Comparison of ENCODE assay signal across 8 cellular contexts in genomic region chr17:60526726-60527125, GRCh38. TPM values are rescaled to one million over a fixed set of nuclear protein-coding genes. Genes with fewer than 3 reads are reported as not detected.
DNase-seq lines count a peak whose midpoint lies in the region; ATAC-seq, FAIRE-seq and TF ChIP-seq lines count a peak whose summit lies in the region.

No MANE protein-coding gene starts in this region.

- peak overlapping the region; percentile 99 for H3K27ac ChIP-seq in left ventricle myocardium inferior (replicated peaks)
- peak overlapping the region; percentile 93 for H3K27ac ChIP-seq in GM12878 (ENCODE audit: control insufficient read depth, insufficient read depth)
- peak overlapping the region; percentile 99 for H3K27ac ChIP-seq in uterus

- ATAC-seq in Right ventricle myocardium inferior (no peak), GM12878 (no peak), HG03139 (IDR thresholded peaks at IDR 0.05; ENCODE audit: unreplicated experiment) (no peak)

- H3K79me2 ChIP-seq in GM12878 (ENCODE audit: control insufficient read depth, insufficient read depth, low read length): peaks cover 55% of the 10 kb centered on the region

- TF ChIP-seq CTCF in left ventricle myocardium inferior (IDR thresholded peaks at IDR 0.05; ENCODE audit: borderline replicate concordance) (no peak), GM12878 (IDR thresholded peaks at IDR 0.05 in 2 of 3, conservative IDR thresholded peaks at IDR 0.05 in 1 of 3; ENCODE audit: control insufficient read depth in 2 of 3, extremely low read depth in 1 of 3, insufficient read depth in 1 of 3, low read depth in 3 of 3, low read length in 3 of 3) (no peak), uterus (IDR thresholded peaks at IDR 0.05) (no peak), GM10248 (IDR thresholded peaks at IDR 0.05; ENCODE audit: control extremely low read depth, extremely low read depth, low read depth, missing control alignments) (no peak)

- H3K9me3 ChIP-seq in left ventricle myocardium inferior (replicated peaks): no peaks in the 10 kb centered on the region
- H3K9me3 ChIP-seq in GM12878 (replicated peaks; ENCODE audit: control insufficient read depth, insufficient read depth, low read length): no peaks in the 10 kb centered on the region; the same call in 2 of the 3 replicates
- H3K9me3 ChIP-seq in uterus: no peaks in the 10 kb centered on the region

- no peak for FAIRE-seq in GM12878 (lab: Jason Lieb, UNC)

- H3K4me3 ChIP-seq in left ventricle myocardium inferior: peak overlapping the region; percentile 95
- peak overlapping the region; percentile 93 for H3K4me3 ChIP-seq in GM12878
- peak overlapping the region; percentile 82 to 89 for H3K4me3 ChIP-seq in uterus

- H3K36me3 ChIP-seq in left ventricle myocardium inferior (no peaks in the 10 kb centered on the region), GM12878 (ENCODE audit: control insufficient read depth in 2 of 2, insufficient read depth in 2 of 2, low read length in 1 of 2) (no peaks in the 10 kb centered on the region; a peak in 1 of 4 replicates), uterus (no peaks in the 10 kb centered on the region)

- SMC1A ChIA-PET in GM12878 (lab: Charles Lee; ENCODE audit: uncharacterized antibody, unreplicated experiment): interaction anchor here (0.7 to 1.0 kb wide), 4 partner anchors 57 to 114 kb away, joined by 3 to 4 read pairs (median 3); no protein-coding TSS in a partner anchor

- peak overlapping the region; percentile 94 for H3K9ac ChIP-seq in GM12878 (ENCODE audit: control insufficient read depth, insufficient read depth, low read length)

- no TSS peak for BruUV-seq in GM12878 (replicated peaks; lab: Mats Ljungman, UMichigan)

- TF ChIP-seq EP300 in GM12878 (IDR thresholded peaks at IDR 0.05; ENCODE audit: borderline replicate concordance in 1 of 2, control insufficient read depth in 1 of 2, low read depth in 2 of 2, low read length in 2 of 2): no peak

- no peaks in the 10 kb centered on the region for H4K20me1 ChIP-seq in GM12878 (ENCODE audit: control insufficient read depth, insufficient read depth)

- no peak for DNase-seq in left ventricle myocardium inferior
- DNase-seq in Right ventricle myocardium inferior (ENCODE audit: missing footprints): no peak
- no peak for DNase-seq in GM12878 (ENCODE audit: low read depth, low spot score)
- DNase-seq in lung microvascular endothelial cell (ENCODE audit: low read depth in 2 of 2): peak; percentile 14 to 35
- DNase-seq in uterus: no peak
- no peak for DNase-seq in GM10248 (ENCODE audit: extremely low spot score)
- no peak for DNase-seq in NCI-H2081 (lab: John Stamatoyannopoulos, UW)

- in situ Hi-C loops in GM12878 (cut with MboI): no loop called here

- H3K27me3 ChIP-seq in left ventricle myocardium inferior (ENCODE audit: low read depth) (no peaks in the 10 kb centered on the region), GM12878 (replicated peaks in 1 of 2; ENCODE audit: control insufficient read depth in 2 of 2, insufficient read depth in 2 of 2, low read length in 1 of 2) (no peaks in the 10 kb centered on the region), uterus (no peaks in the 10 kb centered on the region)

- CTCF ChIA-PET in GM12878 (lab: Yijun Ruan, JAX): interaction anchor here (1.3 to 1.4 kb wide), 2 partner anchors 43 to 112 kb away, joined by 6 to 7 read pairs; no protein-coding TSS in a partner anchor
- CTCF ChIA-PET in GM10248 (lab: Yijun Ruan, JAX): interaction anchor here (0.9 to 1.8 kb wide), 4 partner anchors 14 to 105 kb away, joined by 3 to 4 read pairs (median 4); partner anchors contain the start of gene PPM1D

- 2% methylated on average over 6 of the region's 6 CpGs for WGBS in GM12878 (ENCODE audit: insufficient coverage, insufficient replicate concordance, low lambda C conversion rate, missing lambda C conversion rate)

- H3K4me2 ChIP-seq in GM12878 (ENCODE audit: control insufficient read depth, insufficient read depth): peak overlapping the region; percentile 72

- H3K4me1 ChIP-seq in left ventricle myocardium inferior (peaks cover 52% of the 10 kb centered on the region), GM12878 (ENCODE audit: control insufficient read depth, insufficient read depth, low read length) (no peaks in the 10 kb centered on the region), uterus (peaks cover 0 to 11% of the 10 kb centered on the region in 2 donors)

- TF ChIP-seq RAD21 in GM12878 (IDR thresholded peaks at IDR 0.05; ENCODE audit: insufficient read depth, low read depth, low read length): no peak

- intact Hi-C loops in left ventricle myocardium inferior (cut with micrococcal nuclease) (no loop called here), Right ventricle myocardium inferior (cut with DNase I) (loop anchor here (2.0 to 10.0 kb wide), 2 partner anchors 74 to 108 kb away; partner anchors contain the start of gene PPM1D), GM12878 (cut with micrococcal nuclease; ENCODE audit: unreplicated experiment) (no loop called here), uterus (cut with DNase I; ENCODE audit: low total_unique reads) (no loop called here)

- POLR2A ChIA-PET in GM12878 (lab: Charles Lee): interaction anchor here (0.8 kb wide), 1 partner anchor 10 kb away, joined by 3 read pairs; no protein-coding TSS in a partner anchor
- POLR2A ChIA-PET in GM10248 (lab: Yijun Ruan, JAX): no interaction called here

- peak overlapping the region; percentile 99 for H2AFZ ChIP-seq in GM12878 (ENCODE audit: control insufficient read depth, low read depth, low read length)

- TF ChIP-seq POLR2A in GM12878 (IDR thresholded peaks at IDR 0.05; ENCODE audit: low read depth, low read length) (no peak), uterus (IDR thresholded peaks at IDR 0.05) (no peak)

- RAD21 ChIA-PET in GM12878 (lab: Charles Lee; ENCODE audit: unreplicated experiment): interaction anchor here (0.6 to 1.1 kb wide), 2 partner anchors 23 to 73 kb away, joined by 3 read pairs; partner anchors contain the start of gene PPM1D

TF ChIP-seq in GM12878, 131 proteins besides CTCF, POLR2A, EP300 and RAD21 (continues in another document):
- TF ChIP-seq ETV6 (conservative IDR thresholded peaks at IDR 0.05 in 1 of 2, IDR thresholded peaks at IDR 0.05 in 1 of 2; ENCODE audit: borderline replicate concordance in 1 of 2, low read depth in 1 of 2): peak in 1 of 2 experiments; percentile 31; a peak in 1 of 4 replicates
- no peak for TF ChIP-seq BHLHE40 (IDR thresholded peaks at IDR 0.05; ENCODE audit: borderline replicate concordance in 1 of 2, low read depth in 2 of 2, low read length in 1 of 2)
- TF ChIP-seq ZBTB40 (IDR thresholded peaks at IDR 0.05; ENCODE audit: borderline replicate concordance): peak; percentile 17; the same call in 1 of the 2 replicates

RNA-seq across cellular contexts. Expression of gene APPBP2, which starts 0.7 kb away (rescaled TPM):
- total RNA-seq in left ventricle myocardium inferior (16.6 TPM), Right ventricle myocardium inferior (16.7 TPM), GM12878 (2014; rRNA removed) (12.1 and 16.2 TPM in 2 replicates), GM12878 (2014; rRNA removed; fragmentation: Illumina TruSeq; extraction: Trizol) (14.1 and 14.5 TPM in 2 replicates), GM12878 (2021) (22.5 and 25.3 TPM in 2 replicates), lung microvascular endothelial cell (23.0 and 23.5 TPM in 2 replicates), uterus (100 to 1,000 TPM in 1 of 4 donors, 10 to 100 TPM in 3; 13.8 to 103 (median 36.2) TPM)
- 30.8 and 50.6 TPM in 2 replicates for total RNA-seq in GM12878 (2013; cell fraction: nucleolus; rRNA removed)
- 4.2 TPM for polyA plus RNA-seq in GM12878 (2011; ENCODE audit: low read depth)
- polyA plus RNA-seq in GM12878 (2011; rRNA removed) (21.2 and 30.9 TPM in 2 replicates), GM12878 (2014; fragmentation: Illumina TruSeq; extraction: Trizol) (11.4 and 14.1 TPM in 2 replicates), GM12878 (2014; fragmentation: Nextera tagmentation; extraction: Ambion mirVana) (1 to 10 TPM; 4.3 to 5.7 TPM), GM12878 (2014; rRNA removed) (7.3 and 8.4 TPM in 2 replicates), GM12878 (2016; fragmentation: Nextera tagmentation; extraction: Ambion mirVana) (10 to 100 TPM; 30.3 to 30.8 TPM)
- 4.6 and 6.2 TPM in 2 replicates for polyA plus RNA-seq in GM12878 (2011; cell fraction: cytosol; rRNA removed)
- 7.1 and 8.0 TPM in 2 replicates for polyA plus RNA-seq in GM12878 (2011; cell fraction: nucleus; rRNA removed)
- 6.8 and 11.3 TPM in 2 replicates for polyA plus RNA-seq in GM12878 (2012)
- 17.1 and 30.9 TPM in 2 replicates for polyA minus RNA-seq in GM12878 (2011; rRNA and poly(A)+ RNA removed)
- polyA minus RNA-seq in GM12878 (2011; cell fraction: cytosol; rRNA and poly(A)+ RNA removed): 9.7 and 12.0 TPM in 2 replicates
- polyA minus RNA-seq in GM12878 (2011; cell fraction: nucleus; rRNA and poly(A)+ RNA removed): 6.3 and 11.2 TPM in 2 replicates

Comparison
In these comparisons a context has a peak if more than half of its experiments do, and no peak if none do; other contexts are left out.
1. DNase-seq: peak in lung microvascular endothelial cell (2 of 2); none in left ventricle myocardium inferior (single experiment), Right ventricle myocardium inferior (single experiment), GM12878 (single experiment), uterus (0 of 2), GM10248 (single experiment) and NCI-H2081 (0 of 2).
2. Peak in every context shown above with its lines, with median percentiles within 50 percentile points of each other: H3K27ac ChIP-seq and H3K4me3 ChIP-seq.